Comparison of ENCODE assay signal across 12 cellular contexts in genomic region chr2:47501374-47502200, GRCh38.
A peak's percentile ranks its signal among the peaks of the same experiment; 100 is the strongest.
DNase-seq lines count a peak whose midpoint lies in the region; ATAC-seq and TF ChIP-seq lines count a peak whose summit lies in the region.
"Had no signal": no experiment of that assay in that cellular context is flagged by ENCODE, and none has a peak within 500 bp of the region (broad histone marks: within the 10 kb centered on the region; RNA-seq: fewer than 3 reads in every experiment).

No MANE protein-coding gene starts in this region.

- peaks cover 23% of the 10 kb centered on the region for H3K4me1 Mint-ChIP-seq in activated T-cell treated with anti-CD3 and anti-CD28 coated beads, Interleukin-2, amount 50 U/mL, for 72 hours (ENCODE audit: low read depth)
- peaks cover 5% of the 10 kb centered on the region for H3K4me1 Mint-ChIP-seq in central memory CD8-positive, alpha-beta T cell
- H3K4me1 Mint-ChIP-seq in naive thymus-derived CD4-positive, alpha-beta T cell, result peaks cover 0 to 28% (median 0%) of the 10 kb centered on the region in 7 donors
- H3K4me1 Mint-ChIP-seq: brain, neural crest cell had no signal

- intact Hi-C loops in PC-9 (cut with micrococcal nuclease; ENCODE audit: unreplicated experiment), result no loop called here
- intact Hi-C loops in naive thymus-derived CD4-positive, alpha-beta T cell (cut with micrococcal nuclease), result no loop called here

- H3K27ac ChIP-seq in PC-9, result peak overlapping the region; percentile 59
- no peak overlapping the region for H3K27ac ChIP-seq in naive thymus-derived CD4-positive, alpha-beta T cell (ENCODE audit: low read depth, low read length)
- H3K27ac ChIP-seq: SK-N-MC, stomach had no signal

- H3K4me1 ChIP-seq in PC-9 (replicated peaks; ENCODE audit: insufficient read depth), result peaks cover 19% of the 10 kb centered on the region
- no peaks in the 10 kb centered on the region for H3K4me1 ChIP-seq in naive thymus-derived CD4-positive, alpha-beta T cell (ENCODE audit: control insufficient read depth in 2 of 2, insufficient read depth in 2 of 2, low read length in 2 of 2)
- H3K4me1 ChIP-seq: stomach had no signal

- peaks cover 8 to 14% of the 10 kb centered on the region in 2 donors for H3K9me3 Mint-ChIP-seq in activated T-cell treated with anti-CD3 and anti-CD28 coated beads, Interleukin-2, amount 50 U/mL, for 72 hours
- H3K9me3 Mint-ChIP-seq in central memory CD8-positive, alpha-beta T cell, result peaks cover 6% of the 10 kb centered on the region
- H3K9me3 Mint-ChIP-seq in naive thymus-derived CD4-positive, alpha-beta T cell, result peaks cover 4 to 43% (median 29%) of the 10 kb centered on the region in 11 donors

- BruUV-seq in PC-9 (replicated peaks; lab: Mats Ljungman, UMichigan), result no TSS peak

- peaks cover 8% of the 10 kb centered on the region for H3K9me3 ChIP-seq in PC-9 (ENCODE audit: insufficient read depth, low read depth)
- H3K9me3 ChIP-seq in naive thymus-derived CD4-positive, alpha-beta T cell (ENCODE audit: control insufficient read depth in 2 of 3, low read length in 3 of 3), result peaks cover 0 to 27% (median 0%) of the 10 kb centered on the region in 3 experiments

- peaks cover 15 to 18% of the 10 kb centered on the region in 2 donors for H3K36me3 Mint-ChIP-seq in activated T-cell treated with anti-CD3 and anti-CD28 coated beads, Interleukin-2, amount 50 U/mL, for 72 hours (ENCODE audit: insufficient read depth in 2 of 2)
- no peaks in the 10 kb centered on the region for H3K36me3 Mint-ChIP-seq in central memory CD8-positive, alpha-beta T cell (ENCODE audit: insufficient read depth)
- peaks cover 9 to 49% (median 41%) of the 10 kb centered on the region in 5 donors for H3K36me3 Mint-ChIP-seq in naive thymus-derived CD4-positive, alpha-beta T cell

- TF ChIP-seq CTCF in PC-9 (conservative IDR thresholded peaks at IDR 0.05), result no peak

- CTCF ChIA-PET in PC-9 (lab: Charles Lee), result interaction anchor here (0.6 to 0.7 kb wide), 2 partner anchors 217 to 266 kb away, joined by 3 to 11 read pairs; no protein-coding TSS in a partner anchor
- CTCF ChIA-PET in naive thymus-derived CD4-positive, alpha-beta T cell (lab: Charles Lee), result no interaction called here

- H4K20me1 ChIP-seq in PC-9 (ENCODE audit: insufficient read depth), result no peaks in the 10 kb centered on the region

- peak overlapping the region; percentile 54 for H3K4me2 ChIP-seq in PC-9

- ATAC-seq in activated T-cell treated with anti-CD3 and anti-CD28 coated beads, Interleukin-2, amount 50 U/mL, for 72 hours (replicated peaks in 1 of 2), result peak; percentile 60 to 77
- ATAC-seq in central memory CD8-positive, alpha-beta T cell (replicated peaks; ENCODE audit: extremely low read depth, poor library complexity, severe bottlenecking), result no peak
- no peak for ATAC-seq in GM21619 (IDR thresholded peaks at IDR 0.05; ENCODE audit: unreplicated experiment)
- ATAC-seq in naive thymus-derived CD4-positive, alpha-beta T cell, result no peak

- H2AFZ ChIP-seq in PC-9, result peak overlapping the region; percentile 57

- H3F3A ChIP-seq in PC-9 (ENCODE audit: insufficient read depth, low read depth), result peaks cover 15% of the 10 kb centered on the region; the same call in 1 of the 2 replicates

- POLR2A ChIA-PET in PC-9 (lab: Charles Lee; ENCODE audit: unreplicated experiment), result no interaction called here
- POLR2A ChIA-PET in naive thymus-derived CD4-positive, alpha-beta T cell (lab: Charles Lee), result interaction anchor here (0.6 kb wide), 1 partner anchor 89 kb away, joined by 8 read pairs; no protein-coding TSS in a partner anchor

- no peaks in the 10 kb centered on the region for H3K27me3 Mint-ChIP-seq in activated T-cell treated with anti-CD3 and anti-CD28 coated beads, Interleukin-2, amount 50 U/mL, for 72 hours (ENCODE audit: low read depth)
- H3K27me3 Mint-ChIP-seq in central memory CD8-positive, alpha-beta T cell, result peaks cover 9% of the 10 kb centered on the region
- peaks cover 0 to 4% (median 0%) of the 10 kb centered on the region in 5 donors for H3K27me3 Mint-ChIP-seq in naive thymus-derived CD4-positive, alpha-beta T cell
- H3K27me3 Mint-ChIP-seq: brain had no signal

- no peaks in the 10 kb centered on the region for H3K27me3 ChIP-seq in PC-9 (ENCODE audit: insufficient read depth, low read depth)
- no peaks in the 10 kb centered on the region for H3K27me3 ChIP-seq in naive thymus-derived CD4-positive, alpha-beta T cell (ENCODE audit: control insufficient read depth in 2 of 2, insufficient read depth in 2 of 2, low read length in 2 of 2)
- H3K27me3 ChIP-seq: stomach had no signal

- H3K4me3 ChIP-seq in PC-9, result no peak overlapping the region
- no peak overlapping the region for H3K4me3 ChIP-seq in naive thymus-derived CD4-positive, alpha-beta T cell (ENCODE audit: low read length)
- H3K4me3 ChIP-seq: SK-N-MC, stomach had no signal

- no peaks in the 10 kb centered on the region for H3K9me2 ChIP-seq in PC-9 (ENCODE audit: insufficient read depth)

- no peaks in the 10 kb centered on the region for H3K79me2 ChIP-seq in PC-9 (ENCODE audit: low read depth)

- no peaks in the 10 kb centered on the region for H3K36me3 ChIP-seq in PC-9 (ENCODE audit: low read depth)
- H3K36me3 ChIP-seq in naive thymus-derived CD4-positive, alpha-beta T cell (ENCODE audit: control insufficient read depth in 2 of 3, insufficient read depth in 3 of 3, low read length in 3 of 3), result no peaks in the 10 kb centered on the region

- peak overlapping the region; percentile 72 for H3K27ac Mint-ChIP-seq in activated T-cell treated with anti-CD3 and anti-CD28 coated beads, Interleukin-2, amount 50 U/mL, for 72 hours
- peak overlapping the region; percentile 35 for H3K27ac Mint-ChIP-seq in central memory CD8-positive, alpha-beta T cell (ENCODE audit: low read depth)
- H3K27ac Mint-ChIP-seq in naive thymus-derived CD4-positive, alpha-beta T cell, result peak overlapping the region in 2 of 9 donors; percentile 31 to 89
- H3K27ac Mint-ChIP-seq: brain had no signal

- H3K4me3 Mint-ChIP-seq in activated T-cell treated with anti-CD3 and anti-CD28 coated beads, Interleukin-2, amount 50 U/mL, for 72 hours, result peak overlapping the region; percentile 11 to 30
- H3K4me3 Mint-ChIP-seq in central memory CD8-positive, alpha-beta T cell, result no peak overlapping the region
- H3K4me3 Mint-ChIP-seq in naive thymus-derived CD4-positive, alpha-beta T cell, result peak overlapping the region in 1 of 10 donors; percentile 70
- H3K4me3 Mint-ChIP-seq: brain, neural crest cell had no signal

- DNase-seq in activated T-cell treated with anti-CD3 and anti-CD28 coated beads, Interleukin-2, amount 50 U/mL, for 72 hours, result peak in 1 of 2 donors; percentile 7
- no peak for DNase-seq in activated T-cell treated with anti-CD3 and anti-CD28 coated beads, Interleukin-2, amount 50 U/mL, for 48 hours
- DNase-seq in PC-9, result peak in 1 of 2 experiments; percentile 70
- DNase-seq in central memory CD8-positive, alpha-beta T cell (ENCODE audit: low spot score in 2 of 2), result no peak
- DNase-seq in smooth muscle cell of the brain vasculature (ENCODE audit: low read depth, low spot score), result peak; percentile 61
- DNase-seq in D341Med (ENCODE audit: low spot score), result no peak
- no peak for DNase-seq in naive thymus-derived CD4-positive, alpha-beta T cell
- DNase-seq: stomach had no signal

Comparison
In these comparisons a context has a peak if more than half of its experiments do, and no peak if none do; other contexts are left out.
1. ATAC-seq: peak in activated T-cell treated with anti-CD3 and anti-CD28 coated beads, Interleukin-2, amount 50 U/mL, for 72 hours (2 of 2); none in central memory CD8-positive, alpha-beta T cell (single experiment), GM21619 (single experiment) and naive thymus-derived CD4-positive, alpha-beta T cell (single experiment).